9 cellular contexts compared by ENCODE assay signal in the genomic region with DNA sequence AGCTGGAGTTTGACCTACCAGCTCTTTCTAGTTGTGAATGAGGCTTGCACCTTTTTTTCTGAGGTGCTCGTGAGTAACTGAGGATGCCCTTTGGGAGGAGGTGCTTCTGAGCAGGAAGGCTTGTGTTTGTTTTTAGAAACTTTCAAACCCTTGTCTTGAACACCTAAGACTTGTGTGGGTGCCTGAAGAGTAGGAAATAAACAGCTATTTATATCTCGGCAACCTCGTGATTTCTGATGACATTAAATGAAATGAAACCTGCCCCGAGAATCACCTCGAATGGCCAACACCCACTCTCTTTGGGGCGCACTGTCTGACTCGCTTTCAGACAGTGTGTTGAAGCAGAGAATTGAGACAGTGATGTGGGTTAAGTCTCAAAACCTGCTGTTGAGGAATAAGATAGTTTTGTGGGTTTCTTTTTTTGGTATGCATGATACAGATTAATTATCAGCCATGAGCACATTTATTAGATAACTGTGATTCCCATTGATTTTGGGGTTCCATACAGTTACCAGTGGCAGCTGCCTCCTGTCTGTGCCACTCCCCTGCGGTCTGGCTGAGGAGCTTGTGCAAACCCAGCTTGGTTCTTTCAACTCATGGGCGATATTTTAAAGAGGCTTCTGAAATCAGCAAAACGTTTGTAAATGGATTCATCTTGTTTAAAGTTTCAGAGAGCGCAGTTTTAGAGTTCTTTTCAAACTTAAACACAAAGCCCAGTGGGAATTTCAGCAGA. TPM values are rescaled to one million over a fixed set of nuclear protein-coding genes. Genes with fewer than 3 reads are reported as not detected.
DNase-seq lines count a peak whose midpoint lies in the region; ATAC-seq, FAIRE-seq and TF ChIP-seq lines count a peak whose summit lies in the region.
"Had no signal": no experiment of that assay in that cellular context is flagged by ENCODE, and none has a peak within 500 bp of the region (broad histone marks: within the 10 kb centered on the region; RNA-seq: fewer than 3 reads in every experiment).

No MANE protein-coding gene starts in this region.

- H3K79me2 ChIP-seq in MM.1S (ENCODE audit: low read length): peaks cover 97% of the 10 kb centered on the region

- peak overlapping the region; percentile 85 for H3K27ac Mint-ChIP-seq in activated naive CD8-positive, alpha-beta T cell treated with anti-CD3 and anti-CD28 coated beads, Interleukin-2, amount 50 U/mL, for 24 hours

- H3F3A ChIP-seq in MM.1S (ENCODE audit: insufficient read depth, low read length): peaks cover 94% of the 10 kb centered on the region

- peak overlapping the region; percentile 58 for H3K4me3 Mint-ChIP-seq in activated naive CD8-positive, alpha-beta T cell treated with anti-CD3 and anti-CD28 coated beads, Interleukin-2, amount 50 U/mL, for 24 hours

- H3K4me1 ChIP-seq in MM.1S (ENCODE audit: low read length) (peaks cover 70% of the 10 kb centered on the region), right lobe of liver (no peaks in the 10 kb centered on the region), foreskin keratinocyte (no peaks in the 10 kb centered on the region), prostate gland (replicated peaks) (no peaks in the 10 kb centered on the region)
- H3K4me1 ChIP-seq: ascending aorta had no signal

- peaks cover 93% of the 10 kb centered on the region for H3K36me3 Mint-ChIP-seq in activated naive CD8-positive, alpha-beta T cell treated with anti-CD3 and anti-CD28 coated beads, Interleukin-2, amount 50 U/mL, for 24 hours (ENCODE audit: low read depth)

- no peaks in the 10 kb centered on the region for H3K9me2 ChIP-seq in MM.1S (replicated peaks; ENCODE audit: insufficient read depth, low read length)

- peak overlapping the region; percentile 57; the same call in 1 of the 2 replicates for H3K9ac ChIP-seq in MM.1S (ENCODE audit: low read length)

- intact Hi-C loops in right lobe of liver (cut with DNase I): no loop called here
- intact Hi-C loops in prostate gland (cut with DNase I): no loop called here

- H3K27ac ChIP-seq in MM.1S (ENCODE audit: low read length) (peak overlapping the region; percentile 78), right lobe of liver (no peak overlapping the region), foreskin keratinocyte (no peak overlapping the region), prostate gland (no peak overlapping the region)
- H3K27ac ChIP-seq: ascending aorta had no signal

- no peaks in the 10 kb centered on the region for H3K27me3 Mint-ChIP-seq in activated naive CD8-positive, alpha-beta T cell treated with anti-CD3 and anti-CD28 coated beads, Interleukin-2, amount 50 U/mL, for 24 hours

- TF ChIP-seq CTCF in MM.1S (IDR thresholded peaks at IDR 0.05; ENCODE audit: low read length) (no peak), right lobe of liver (IDR thresholded peaks at IDR 0.05) (no peak), foreskin keratinocyte (conservative IDR thresholded peaks at IDR 0.05) (no peak), prostate gland (IDR thresholded peaks at IDR 0.05) (no peak)

- H3K4me3 ChIP-seq in MM.1S (ENCODE audit: low read length) (peak overlapping the region; percentile 3; the same call in 1 of the 2 replicates), right lobe of liver (no peak overlapping the region), prostate gland (no peak overlapping the region)
- H3K4me3 ChIP-seq: ascending aorta had no signal

- H2AFZ ChIP-seq in MM.1S (ENCODE audit: low read length): no peak overlapping the region

- H3K9me3 ChIP-seq in MM.1S (replicated peaks; ENCODE audit: insufficient read depth, low read length): no peaks in the 10 kb centered on the region
- H3K9me3 ChIP-seq in right lobe of liver: no peaks in the 10 kb centered on the region
- H3K9me3 ChIP-seq in prostate gland: no peaks in the 10 kb centered on the region
- H3K9me3 ChIP-seq: ascending aorta had no signal

- H3K27me3 ChIP-seq in MM.1S (replicated peaks; ENCODE audit: insufficient read depth, low read length) (no peaks in the 10 kb centered on the region), right lobe of liver (peaks cover 0 to 9% of the 10 kb centered on the region in 2 donors), foreskin keratinocyte (peaks cover 38% of the 10 kb centered on the region), prostate gland (replicated peaks; ENCODE audit: insufficient read depth) (peaks cover 16% of the 10 kb centered on the region)
- H3K27me3 ChIP-seq: ascending aorta had no signal

- peak; percentile 88 for TF ChIP-seq POLR2A in GM12892 (IDR thresholded peaks at IDR 0.05; ENCODE audit: low read depth, low read length)
- TF ChIP-seq POLR2A in right lobe of liver (IDR thresholded peaks at IDR 0.05): no peak
- no peak for TF ChIP-seq POLR2A in prostate gland (IDR thresholded peaks at IDR 0.05)

- peak overlapping the region; percentile 72 for H3K4me2 ChIP-seq in MM.1S (ENCODE audit: low read depth, low read length)

- ATAC-seq in GM21390 (IDR thresholded peaks at IDR 0.05; ENCODE audit: unreplicated experiment) (peak; percentile 46), right lobe of liver (no peak), foreskin keratinocyte (no peak)
- ATAC-seq in activated naive CD8-positive, alpha-beta T cell treated with anti-CD3 and anti-CD28 coated beads, Interleukin-2, amount 50 U/mL, for 24 hours: peak; percentile 18

- H3K36me3 ChIP-seq in MM.1S (replicated peaks; ENCODE audit: insufficient read depth, low read length) (peaks cover 48% of the 10 kb centered on the region), right lobe of liver (no peaks in the 10 kb centered on the region), prostate gland (no peaks in the 10 kb centered on the region)
- H3K36me3 ChIP-seq: ascending aorta had no signal

- H4K20me1 ChIP-seq in MM.1S (ENCODE audit: insufficient read depth, low read length): peaks cover 81% of the 10 kb centered on the region

- DNase-seq in GM12892 (ENCODE audit: insufficient read length) (no peak), MM.1S (peak; percentile 95), right lobe of liver (no peak), foreskin keratinocyte (no peak), T1000 (lab: John Stamatoyannopoulos, UW) (no peak), prostate gland (ENCODE audit: low spot score) (no peak)
- no peak for DNase-seq in activated naive CD8-positive, alpha-beta T cell treated with anti-CD3 and anti-CD28 coated beads, Interleukin-2, amount 50 U/mL, for 24 hours

- 51% methylated on average over 11 of the region's 11 CpGs for WGBS in right lobe of liver (ENCODE audit: insufficient coverage, low coverage, low lambda C conversion rate, missing lambda C conversion rate)
- 55% methylated on average over 11 of the region's 11 CpGs for WGBS in prostate gland

- H3K4me1 Mint-ChIP-seq in activated naive CD8-positive, alpha-beta T cell treated with anti-CD3 and anti-CD28 coated beads, Interleukin-2, amount 50 U/mL, for 24 hours: peaks cover 94% of the 10 kb centered on the region

- no peaks in the 10 kb centered on the region for H3K9me3 Mint-ChIP-seq in activated naive CD8-positive, alpha-beta T cell treated with anti-CD3 and anti-CD28 coated beads, Interleukin-2, amount 50 U/mL, for 24 hours

- peak; percentile 79 for FAIRE-seq in GM12892 (lab: Jason Lieb, UNC)

RNA-seq across cellular contexts. Expression of a gene that starts 8.4 kb away (rescaled TPM):
- polyA plus RNA-seq in GM12892 (2012; ENCODE audit: missing spikeins): 248 TPM
- total RNA-seq in right lobe of liver (1 to 10 TPM in 4 of 6 experiments, under 1 TPM in 2; 0.24 to 5.0 (median 1.6) TPM), foreskin keratinocyte (not detected in 2 replicates), prostate gland (1 to 10 TPM in 1 of 2 donors, under 1 TPM in 1; 0.77 to 1.6 TPM)
- not detected in 2 replicates for polyA plus RNA-seq in foreskin keratinocyte

Comparison
In these comparisons a context has a peak if more than half of its experiments do, and no peak if none do; other contexts are left out.
1. ATAC-seq: peak in GM21390 (single experiment) and activated naive CD8-positive, alpha-beta T cell treated with anti-CD3 and anti-CD28 coated beads, Interleukin-2, amount 50 U/mL, for 24 hours (single experiment); none in right lobe of liver (0 of 4) and foreskin keratinocyte (single experiment).